ENCODE assay signal across 23 cellular contexts in genomic region chr10:90780488-90780887, GRCh38.
A peak's percentile ranks its signal among the peaks of the same experiment; 100 is the strongest.
DNase-seq lines count a peak whose midpoint lies in the region; ATAC-seq, FAIRE-seq and TF ChIP-seq lines count a peak whose summit lies in the region.
"Had no signal": no experiment of that assay in that cellular context is flagged by ENCODE, and none has a peak within 500 bp of the region (broad histone marks: within the 10 kb centered on the region; RNA-seq: fewer than 3 reads in every experiment).

No MANE protein-coding gene starts in this region.

- H3K4me2 ChIP-seq in H1 (ENCODE audit: insufficient read depth in 1 of 2, low read depth in 2 of 2, low read length in 2 of 2): no peak overlapping the region
- H3K4me2 ChIP-seq: BLaER1 had no signal

- POLR2A ChIA-PET in H1 (lab: Charles Lee; ENCODE audit: partially characterized antibody): no interaction called here

- TF ChIP-seq RAD21 in H1 (IDR thresholded peaks at IDR 0.05 in 1 of 2, conservative IDR thresholded peaks at IDR 0.05 in 1 of 2; ENCODE audit: low read depth in 2 of 2, low read length in 2 of 2): no peak

- intact Hi-C loops in right lobe of liver (cut with DNase I): no loop called here

- TF ChIP-seq POLR2A in H1 (IDR thresholded peaks at IDR 0.05; ENCODE audit: control extremely low read depth in 1 of 2, low read depth in 2 of 2, low read length in 2 of 2) (no peak), right lobe of liver (IDR thresholded peaks at IDR 0.05) (no peak)

- TF ChIP-seq CTCF in H1 (IDR thresholded peaks at IDR 0.05; ENCODE audit: control extremely low read depth in 1 of 3, insufficient read depth in 1 of 3, low read depth in 1 of 3, low read length in 3 of 3): no peak
- peak; percentile 21 for TF ChIP-seq CTCF in endodermal cell (conservative IDR thresholded peaks at IDR 0.05)
- no peak for TF ChIP-seq CTCF in right lobe of liver (IDR thresholded peaks at IDR 0.05)

- H3K27me3 Mint-ChIP-seq in endodermal cell (ENCODE audit: insufficient read depth): no peaks in the 10 kb centered on the region

- H4K20me1 ChIP-seq in H1 (replicated peaks in 1 of 2; ENCODE audit: control insufficient read depth in 1 of 2, insufficient read depth in 2 of 2, low read length in 2 of 2): no peaks in the 10 kb centered on the region
- H4K20me1 ChIP-seq: BLaER1 had no signal

- no peak overlapping the region for H2BK15ac ChIP-seq in H1 (ENCODE audit: low read length)

- no peak overlapping the region for H4K8ac ChIP-seq in H1 (ENCODE audit: extremely low read depth, insufficient read depth, low read length)

- H3K14ac ChIP-seq in H1 (ENCODE audit: insufficient read length): no peak overlapping the region

- no peaks in the 10 kb centered on the region for H3K9me3 Mint-ChIP-seq in endodermal cell
- H3K9me3 Mint-ChIP-seq: CD4-positive, alpha-beta memory T cell; CD4-positive, CD25-positive, alpha-beta regulatory T cell; CD8-positive, alpha-beta memory T cell had no signal

- H2BK5ac ChIP-seq in H1 (ENCODE audit: low read depth, low read length): no peak overlapping the region

- ATAC-seq in right lobe of liver (peak in 3 of 4 donors; percentile 65 to 86 (median 70)), HG02970 (IDR thresholded peaks at IDR 0.05; ENCODE audit: low FRiP score, unreplicated experiment) (no peak)

- no peak overlapping the region for H2AK5ac ChIP-seq in H1 (ENCODE audit: low read depth, low read length)

- no peak overlapping the region for H3K9ac ChIP-seq in H1 (replicated peaks in 1 of 4; ENCODE audit: extremely low read depth in 1 of 4, low read depth in 3 of 4, low read length in 3 of 4)
- H3K9ac ChIP-seq in endodermal cell (ENCODE audit: extremely low read depth, low read length, poor library complexity, severe bottlenecking): no peak overlapping the region
- H3K9ac ChIP-seq: BLaER1 had no signal

- WGBS in H1 (ENCODE audit: extremely low coverage in 1 of 2, insufficient coverage in 1 of 2, insufficient read length in 1 of 2, insufficient replicate concordance in 2 of 2, low coverage in 1 of 2, low lambda C conversion rate in 2 of 2, missing lambda C conversion rate in 1 of 2), 2 experiments: 88% methylated on average over 4 of the region's 4 CpGs; no CpG with 5 or more reads in 1 of the 2 experiments
- WGBS in endodermal cell (ENCODE audit: insufficient coverage in 1 of 2, insufficient read length in 1 of 2), 2 experiments: 86 to 100% methylated on average over 3 of the region's 4 CpGs
- WGBS in right lobe of liver (ENCODE audit: insufficient coverage, low coverage, low lambda C conversion rate, missing lambda C conversion rate): 45% methylated on average over 4 of the region's 4 CpGs

- TF ChIP-seq EP300 in H1 (IDR thresholded peaks at IDR 0.05; ENCODE audit: borderline replicate concordance in 1 of 2, low read depth in 2 of 2, low read length in 2 of 2): no peak

- H3K4me3 ChIP-seq in H1 (ENCODE audit: extremely low read depth in 1 of 4, insufficient read depth in 2 of 4, low read depth in 3 of 4, low read length in 4 of 4) (no peak overlapping the region), endodermal cell (ENCODE audit: low read length) (no peak overlapping the region), right lobe of liver (no peak overlapping the region)
- H3K4me3 ChIP-seq: BLaER1 had no signal

- H3K9me3 ChIP-seq in H1 (ENCODE audit: insufficient read depth in 2 of 2, low read depth in 1 of 2, low read length in 1 of 2) (no peaks in the 10 kb centered on the region), endodermal cell (ENCODE audit: control insufficient read depth, low read length) (no peaks in the 10 kb centered on the region), right lobe of liver (no peaks in the 10 kb centered on the region)
- H3K9me3 ChIP-seq: BE2C, BLaER1, Caco-2 had no signal

- FAIRE-seq in H1 (lab: Jason Lieb, UNC): no peak
- FAIRE-seq: A204.1, D721Med, G401.6, GM12891, GM19239 had no signal

- no peak overlapping the region for H2BK20ac ChIP-seq in H1 (ENCODE audit: low read length)

- no peak overlapping the region for H3K18ac ChIP-seq in H1 (ENCODE audit: extremely low read depth, low read length)

- H3K4me1 ChIP-seq in H1 (replicated peaks in 1 of 4; ENCODE audit: control insufficient read depth in 3 of 4, insufficient read depth in 4 of 4, low read length in 3 of 4) (peaks cover 0 to 6% (median under 1%) of the 10 kb centered on the region in 4 experiments; a peak in 2 of 7 replicates), endodermal cell (ENCODE audit: control insufficient read depth, insufficient read depth, low read length) (no peaks in the 10 kb centered on the region), right lobe of liver (no peaks in the 10 kb centered on the region)
- H3K4me1 ChIP-seq: BE2C, Caco-2 had no signal

- no peaks in the 10 kb centered on the region for H3K27me3 ChIP-seq in H1 (replicated peaks in 1 of 4; ENCODE audit: control insufficient read depth in 3 of 4, extremely low read depth in 1 of 4, insufficient read depth in 3 of 4, low read length in 3 of 4)
- no peaks in the 10 kb centered on the region for H3K27me3 ChIP-seq in endodermal cell (ENCODE audit: control insufficient read depth, insufficient read depth, low read length, poor library complexity, severe bottlenecking)
- H3K27me3 ChIP-seq in right lobe of liver: no peaks in the 10 kb centered on the region
- H3K27me3 ChIP-seq: BLaER1 had no signal

- H3K4me3 Mint-ChIP-seq in endodermal cell: no peak overlapping the region
- H3K4me3 Mint-ChIP-seq: CD14-positive monocyte; CD4-positive, alpha-beta memory T cell; CD4-positive, CD25-positive, alpha-beta regulatory T cell; CD8-positive, alpha-beta memory T cell had no signal

- H3K79me1 ChIP-seq in H1 (ENCODE audit: low read depth, low read length): no peaks in the 10 kb centered on the region

- no peak overlapping the region for H3K4ac ChIP-seq in H1 (replicated peaks; ENCODE audit: insufficient read length, low read depth, low read length)

- H4K5ac ChIP-seq in H1 (ENCODE audit: insufficient read length, low read depth, low read length): no peak overlapping the region

- no peaks in the 10 kb centered on the region for H3K4me1 Mint-ChIP-seq in endodermal cell
- H3K4me1 Mint-ChIP-seq: CD4-positive, alpha-beta memory T cell; CD4-positive, CD25-positive, alpha-beta regulatory T cell; CD8-positive, alpha-beta memory T cell had no signal

- H3K56ac ChIP-seq in H1 (replicated peaks; ENCODE audit: insufficient read length, low read depth, low read length): no peak overlapping the region

- no peak overlapping the region for H2AFZ ChIP-seq in H1 (ENCODE audit: low read length)

- CTCF ChIA-PET in H1 (lab: Charles Lee; ENCODE audit: partially characterized antibody): interaction anchor here (0.6 to 5.7 kb wide), 10 partner anchors 7 to 1850 kb away, joined by 3 to 48 read pairs (median 4); no protein-coding TSS in a partner anchor

- H4K91ac ChIP-seq in H1 (replicated peaks; ENCODE audit: insufficient read length, low read length): no peak overlapping the region

- no peaks in the 10 kb centered on the region for H3K36me3 Mint-ChIP-seq in endodermal cell (ENCODE audit: low read depth)
- H3K36me3 Mint-ChIP-seq: CD14-positive monocyte; CD4-positive, alpha-beta memory T cell; CD4-positive, CD25-positive, alpha-beta regulatory T cell; CD8-positive, alpha-beta memory T cell had no signal

- H2BK12ac ChIP-seq in H1 (ENCODE audit: low read depth, low read length): no peak overlapping the region

- DNase-seq in H1 (ENCODE audit: low read depth in 1 of 2, low spot score in 2 of 2) (no peak), endodermal cell (no peak), right lobe of liver (no peak), COLO668 (lab: John Stamatoyannopoulos, UW; ENCODE audit: unreplicated experiment) (no peak)
- DNase-seq: 8988T; ACHN; BE2C; C1 segment of cervical spinal cord; Caco-2; Calu3; CD4-positive, alpha-beta memory T cell; CD4-positive, CD25-positive, alpha-beta regulatory T cell; CD8-positive, alpha-beta memory T cell; DMS79 treated with DMSO at 0.1 percent for 48 hours; GF-D8 had no signal

- H3K23me2 ChIP-seq in H1 (ENCODE audit: low read depth, low read length): no peaks in the 10 kb centered on the region

- no peak overlapping the region for H2BK120ac ChIP-seq in H1 (replicated peaks; ENCODE audit: low read depth, low read length)

- no peaks in the 10 kb centered on the region for H3K36me3 ChIP-seq in H1 (ENCODE audit: control insufficient read depth in 2 of 4, insufficient read depth in 4 of 4, low read length in 3 of 4)
- H3K36me3 ChIP-seq in endodermal cell (ENCODE audit: control insufficient read depth, insufficient read depth, low read length): no peaks in the 10 kb centered on the region
- H3K36me3 ChIP-seq in right lobe of liver: no peaks in the 10 kb centered on the region
- H3K36me3 ChIP-seq: BE2C, BLaER1 had no signal

- no peak overlapping the region for H3K23ac ChIP-seq in H1 (ENCODE audit: insufficient read length)

- no peak overlapping the region for H3K27ac Mint-ChIP-seq in endodermal cell
- H3K27ac Mint-ChIP-seq: CD4-positive, alpha-beta memory T cell; CD4-positive, CD25-positive, alpha-beta regulatory T cell; CD8-positive, alpha-beta memory T cell had no signal

- H3K79me2 ChIP-seq in H1 (ENCODE audit: control insufficient read depth in 1 of 2, insufficient read depth in 2 of 2, low read length in 2 of 2): peaks cover 0 to 80% of the 10 kb centered on the region in 2 experiments; a peak in 2 of 4 replicates

- H3K27ac ChIP-seq in H1 (ENCODE audit: low read depth, low read length) (no peak overlapping the region), endodermal cell (ENCODE audit: low read depth, low read length) (no peak overlapping the region), right lobe of liver (no peak overlapping the region)
- H3K27ac ChIP-seq: BLaER1 had no signal

TF ChIP-seq in H1, 55 proteins besides CTCF, POLR2A, EP300 and RAD21:
- peak; percentile 69 for TF ChIP-seq TEAD4 (IDR thresholded peaks at IDR 0.05; ENCODE audit: low read depth, low read length)
- no peak for TF ChIP-seq SIX5 (IDR thresholded peaks at IDR 0.05; ENCODE audit: low read depth, low read length)
